Comparison of ENCODE assay signal across 1 cellular context in genomic region chr19:41994521-41994971, GRCh38.
TF ChIP-seq lines count a peak whose summit lies in the region.

No MANE protein-coding gene starts in this region.

TF ChIP-seq in HEK293, 187 proteins besides CTCF, POLR2A, EP300 and RAD21 (continued from another document):
- 0 out of 2 replicates have a peak, but pooled peaks have one; percentile 20 for TF ChIP-seq YY2 (tag by site-specific recombination; IDR thresholded peaks at IDR 0.05)
- TF ChIP-seq ZNF23 (tag by site-specific recombination; IDR thresholded peaks at IDR 0.05; ENCODE audit: borderline replicate concordance): no peak
- TF ChIP-seq ZSCAN23 (tag by site-specific recombination; IDR thresholded peaks at IDR 0.05): no peak
- TF ChIP-seq, protein P1, sequence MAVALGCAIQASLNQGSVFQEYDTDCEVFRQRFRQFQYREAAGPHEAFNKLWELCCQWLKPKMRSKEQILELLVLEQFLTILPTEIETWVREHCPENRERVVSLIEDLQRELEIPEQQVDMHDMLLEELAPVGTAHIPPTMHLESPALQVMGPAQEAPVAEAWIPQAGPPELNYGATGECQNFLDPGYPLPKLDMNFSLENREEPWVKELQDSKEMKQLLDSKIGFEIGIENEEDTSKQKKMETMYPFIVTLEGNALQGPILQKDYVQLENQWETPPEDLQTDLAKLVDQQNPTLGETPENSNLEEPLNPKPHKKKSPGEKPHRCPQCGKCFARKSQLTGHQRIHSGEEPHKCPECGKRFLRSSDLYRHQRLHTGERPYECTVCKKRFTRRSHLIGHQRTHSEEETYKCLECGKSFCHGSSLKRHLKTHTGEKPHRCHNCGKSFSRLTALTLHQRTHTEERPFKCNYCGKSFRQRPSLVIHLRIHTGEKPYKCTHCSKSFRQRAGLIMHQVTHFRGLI (tag by site-specific recombination; IDR thresholded peaks at IDR 0.05): no peak
- no peak for TF ChIP-seq ZNF423 (tag by site-specific recombination; IDR thresholded peaks at IDR 0.05)
- TF ChIP-seq, protein P2, sequence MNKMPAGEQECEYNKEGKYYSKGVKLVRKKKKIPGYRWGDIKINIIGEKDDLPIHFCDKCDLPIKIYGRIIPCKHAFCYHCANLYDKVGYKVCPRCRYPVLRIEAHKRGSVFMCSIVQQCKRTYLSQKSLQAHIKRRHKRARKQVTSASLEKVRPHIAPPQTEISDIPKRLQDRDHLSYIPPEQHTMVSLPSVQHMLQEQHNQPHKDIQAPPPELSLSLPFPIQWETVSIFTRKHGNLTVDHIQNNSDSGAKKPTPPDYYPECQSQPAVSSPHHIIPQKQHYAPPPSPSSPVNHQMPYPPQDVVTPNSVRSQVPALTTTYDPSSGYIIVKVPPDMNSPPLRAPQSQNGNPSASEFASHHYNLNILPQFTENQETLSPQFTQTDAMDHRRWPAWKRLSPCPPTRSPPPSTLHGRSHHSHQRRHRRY (tag by site-specific recombination; IDR thresholded peaks at IDR 0.05): no peak
- no peak for TF ChIP-seq ZBTB17 (tag by site-specific recombination; IDR thresholded peaks at IDR 0.05)
